8 cellular contexts compared by ENCODE assay signal in genomic region chr7:66681491-66682349, GRCh38. TPM values are rescaled to one million over a fixed set of nuclear protein-coding genes. Genes with fewer than 3 reads are reported as not detected.
DNase-seq lines count a peak whose midpoint lies in the region; ATAC-seq and TF ChIP-seq lines count a peak whose summit lies in the region.

No MANE protein-coding gene starts in this region.

- POLR2A ChIA-PET in activated B cell treated with CpG ODN at 0.5 μM for 24 hours (lab: Charles Lee) = interaction anchor here (0.5 to 1.7 kb wide), 10 partner anchors 8 to 315 kb away, joined by 3 to 8 read pairs (median 4); partner anchors contain the start of genes KCTD7, RABGEF1 and TYW1

- H3K27me3 Mint-ChIP-seq in activated B cell treated with CpG ODN at 0.5 μM for 24 hours = no peaks in the 10 kb centered on the region

- intact Hi-C loops in activated B cell treated with CpG ODN at 0.5 μM for 24 hours (cut with micrococcal nuclease) = loop anchor here (1.0 to 2.0 kb wide), 9 partner anchors 27 to 315 kb away; partner anchors contain the start of genes KCTD7, RABGEF1, TMEM248 and TYW1

- H3K27ac Mint-ChIP-seq in activated B cell treated with CpG ODN at 0.5 μM for 24 hours = peak overlapping the region; percentile 89

- ATAC-seq in HG03175 (IDR thresholded peaks at IDR 0.05; ENCODE audit: unreplicated experiment) (peak; percentile 95), activated B cell treated with CpG ODN at 0.5 μM for 24 hours (ENCODE audit: low read depth) (peak; percentile 93)

- CTCF ChIA-PET in activated B cell treated with CpG ODN at 0.5 μM for 24 hours (lab: Charles Lee) = no interaction called here

- H3K27ac ChIP-seq in caudate nucleus (ENCODE audit: low read depth, low read length) = peak overlapping the region; percentile 90

- DNase-seq in AG08395 (ENCODE audit: low spot score) = peak; percentile 93
- DNase-seq in NCI-H2227 treated with DMSO at 0.1 percent for 48 hours (lab: John Stamatoyannopoulos, UW) = peak; percentile 90
- DNase-seq in activated B cell treated with CpG ODN at 0.5 μM for 24 hours = peak; percentile 95
- peak; percentile 60 to 98 (median 93) for DNase-seq in caudate nucleus (lab: John Stamatoyannopoulos, UW)
- peak; percentile 96 for DNase-seq in iris pigment epithelial cell (ENCODE audit: low read depth)
- DNase-seq in stimulated activated CD4-positive, alpha-beta T cell treated with anti-CD3 and anti-CD28 coated beads, Interleukin-12 subunit alpha, Interleukin-12 subunit beta, amount 100 ng/mL, for 24 hours (ENCODE audit: low read depth in 2 of 2) = peak; percentile 94 to 98

- TF ChIP-seq POLR2A in GM18951 (IDR thresholded peaks at IDR 0.05; ENCODE audit: extremely low read depth, insufficient read depth, insufficient read length) = peak; percentile 91

- peaks cover 5% of the 10 kb centered on the region for H3K36me3 Mint-ChIP-seq in activated B cell treated with CpG ODN at 0.5 μM for 24 hours (ENCODE audit: low read depth)

- H3K4me1 Mint-ChIP-seq in activated B cell treated with CpG ODN at 0.5 μM for 24 hours = peaks cover 48% of the 10 kb centered on the region

- H3K4me3 Mint-ChIP-seq in activated B cell treated with CpG ODN at 0.5 μM for 24 hours = peak overlapping the region; percentile 89

- TF ChIP-seq CTCF in activated B cell treated with CpG ODN at 0.5 μM for 24 hours (IDR thresholded peaks at IDR 0.05) = no peak

- H3K9me3 Mint-ChIP-seq in activated B cell treated with CpG ODN at 0.5 μM for 24 hours = no peaks in the 10 kb centered on the region

- in situ Hi-C loops in GM18951 (cut with MboI; ENCODE audit: low sequenced_read_pairs, unreplicated experiment) = no loop called here

RNA-seq across cellular contexts. Expression of gene KCTD7, which starts 53.0 kb away (rescaled TPM):
- 12.8 and 13.2 TPM in 2 replicates for total RNA-seq in activated B cell treated with CpG ODN at 0.5 μM for 24 hours

RNA-seq across cellular contexts. Expression of gene RABGEF1, which starts 58.8 kb away (rescaled TPM):
- 19.7 and 21.1 TPM in 2 replicates for total RNA-seq in activated B cell treated with CpG ODN at 0.5 μM for 24 hours

Comparison
In these comparisons a context has a peak if more than half of its experiments do, and no peak if none do; other contexts are left out.
1. Peak in every context shown above with its lines: DNase-seq, ATAC-seq and H3K27ac ChIP-seq.